Comparison of ENCODE assay signal across 17 cellular contexts in the genomic region with DNA sequence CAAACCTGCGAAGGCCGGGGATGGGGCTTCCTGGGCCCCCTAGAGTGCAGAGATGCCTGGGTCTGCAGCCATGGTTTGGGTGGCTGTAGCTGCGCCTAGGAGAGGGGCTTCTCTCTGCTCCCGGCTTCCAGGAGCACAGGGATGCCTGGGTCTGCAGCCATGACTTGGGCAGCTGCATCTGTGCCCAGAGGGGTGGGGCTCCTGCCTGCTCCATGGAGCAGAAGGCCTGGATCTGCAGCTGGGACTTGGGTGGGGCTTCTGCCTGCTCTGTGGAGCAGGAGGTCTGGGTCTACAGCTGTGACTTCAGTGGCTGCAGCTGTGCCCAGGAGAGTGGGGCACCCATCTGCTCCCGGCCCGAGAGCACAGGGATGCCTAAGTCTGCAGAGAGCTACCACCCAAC. TPM values are rescaled to one million over a fixed set of nuclear protein-coding genes. Genes with fewer than 3 reads are reported as not detected.
"Had no signal": no experiment of that assay in that cellular context is flagged by ENCODE, and none has a peak within 500 bp of the region (broad histone marks: within the 10 kb centered on the region; RNA-seq: fewer than 3 reads in every experiment).

No MANE protein-coding gene starts in this region.

- FAIRE-seq: endothelial cell of umbilical vein had no signal

- H3K4me3 ChIP-seq: coronary artery, hepatocyte, smooth muscle cell had no signal

- DNase-seq: effector CD4-positive, alpha-beta T cell; endodermal cell; erythroblast; foreskin melanocyte; head of caudate nucleus; mesendoderm; natural killer cell; nucleus accumbens; stimulated activated CD4-positive, alpha-beta T cell treated with anti-CD3 and anti-CD28 coated beads, Interleukin-2, amount 100 ng/mL, for 48 hours; stimulated activated naive CD4-positive, alpha-beta T cell treated with Interleukin-2 at 50 U/mL for 16 hours; trophoblast cell had no signal

- H3K27me3 ChIP-seq: hepatocyte had no signal

- H3K27ac ChIP-seq: coronary artery, hepatocyte had no signal

- ATAC-seq: natural killer cell, right cardiac atrium had no signal

RNA-seq across cellular contexts. Expression of a gene that starts 20.8 kb away (rescaled TPM):
- total RNA-seq: endothelial cell of umbilical vein had no signal

RNA-seq across cellular contexts. Expression of a gene that starts 38.2 kb away (rescaled TPM):
- total RNA-seq: myocyte had no signal
